1 cellular context compared by ENCODE assay signal in the genomic region with DNA sequence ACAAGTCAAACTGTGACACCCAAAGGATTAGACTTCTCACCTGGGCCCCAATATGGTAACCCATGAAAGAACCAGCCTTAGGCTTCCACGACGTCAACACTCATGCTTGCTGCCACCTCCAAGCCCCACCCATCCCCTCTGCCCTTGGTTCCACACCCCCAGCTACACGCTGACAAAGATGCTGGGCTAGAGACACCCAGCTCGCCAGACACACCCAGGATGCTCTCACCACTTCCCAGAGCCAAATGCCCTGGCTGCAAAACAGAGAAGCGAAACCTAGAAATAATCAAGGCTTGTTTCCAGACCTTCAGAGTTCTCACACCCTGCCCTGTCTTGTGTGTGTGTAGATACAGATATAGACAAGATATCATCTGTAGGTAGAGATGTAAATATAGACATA.
TF ChIP-seq lines count a peak whose summit lies in the region.

No MANE protein-coding gene starts in this region.

TF ChIP-seq in GM12878, 131 proteins besides CTCF, POLR2A, EP300 and RAD21 (continued from another document):
- TF ChIP-seq, protein P1, sequence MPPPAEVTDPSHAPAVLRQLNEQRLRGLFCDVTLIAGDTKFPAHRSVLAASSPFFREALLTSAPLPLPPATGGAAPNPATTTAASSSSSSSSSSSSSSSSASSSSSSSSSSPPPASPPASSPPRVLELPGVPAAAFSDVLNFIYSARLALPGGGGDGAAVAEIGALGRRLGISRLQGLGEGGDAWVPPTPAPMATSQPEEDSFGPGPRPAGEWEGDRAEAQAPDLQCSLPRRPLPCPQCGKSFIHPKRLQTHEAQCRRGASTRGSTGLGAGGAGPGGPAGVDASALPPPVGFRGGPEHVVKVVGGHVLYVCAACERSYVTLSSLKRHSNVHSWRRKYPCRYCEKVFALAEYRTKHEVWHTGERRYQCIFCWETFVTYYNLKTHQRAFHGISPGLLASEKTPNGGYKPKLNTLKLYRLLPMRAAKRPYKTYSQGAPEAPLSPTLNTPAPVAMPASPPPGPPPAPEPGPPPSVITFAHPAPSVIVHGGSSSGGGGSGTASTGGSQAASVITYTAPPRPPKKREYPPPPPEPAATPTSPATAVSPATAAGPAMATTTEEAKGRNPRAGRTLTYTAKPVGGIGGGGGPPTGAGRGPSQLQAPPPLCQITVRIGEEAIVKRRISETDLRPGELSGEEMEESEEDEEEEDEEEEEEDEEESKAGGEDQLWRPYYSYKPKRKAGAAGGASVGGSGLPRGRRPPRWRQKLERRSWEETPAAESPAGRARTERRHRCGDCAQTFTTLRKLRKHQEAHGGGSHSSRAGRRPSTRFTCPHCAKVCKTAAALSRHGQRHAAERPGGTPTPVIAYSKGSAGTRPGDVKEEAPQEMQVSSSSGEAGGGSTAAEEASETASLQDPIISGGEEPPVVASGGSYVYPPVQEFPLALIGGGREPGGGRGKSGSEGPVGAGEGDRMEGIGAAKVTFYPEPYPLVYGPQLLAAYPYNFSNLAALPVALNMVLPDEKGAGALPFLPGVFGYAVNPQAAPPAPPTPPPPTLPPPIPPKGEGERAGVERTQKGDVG (CRISPR knock-in tag; IDR thresholded peaks at IDR 0.05) = no peak
- TF ChIP-seq ZBED1 (IDR thresholded peaks at IDR 0.05; ENCODE audit: borderline replicate concordance) = no peak
- TF ChIP-seq STAT1 (conservative IDR thresholded peaks at IDR 0.05) = no peak
- peak; percentile 22 to 42; a peak in 2 of 4 replicates for TF ChIP-seq IKZF2 (IDR thresholded peaks at IDR 0.05)
